1 cellular context compared by ENCODE assay signal in the genomic region with DNA sequence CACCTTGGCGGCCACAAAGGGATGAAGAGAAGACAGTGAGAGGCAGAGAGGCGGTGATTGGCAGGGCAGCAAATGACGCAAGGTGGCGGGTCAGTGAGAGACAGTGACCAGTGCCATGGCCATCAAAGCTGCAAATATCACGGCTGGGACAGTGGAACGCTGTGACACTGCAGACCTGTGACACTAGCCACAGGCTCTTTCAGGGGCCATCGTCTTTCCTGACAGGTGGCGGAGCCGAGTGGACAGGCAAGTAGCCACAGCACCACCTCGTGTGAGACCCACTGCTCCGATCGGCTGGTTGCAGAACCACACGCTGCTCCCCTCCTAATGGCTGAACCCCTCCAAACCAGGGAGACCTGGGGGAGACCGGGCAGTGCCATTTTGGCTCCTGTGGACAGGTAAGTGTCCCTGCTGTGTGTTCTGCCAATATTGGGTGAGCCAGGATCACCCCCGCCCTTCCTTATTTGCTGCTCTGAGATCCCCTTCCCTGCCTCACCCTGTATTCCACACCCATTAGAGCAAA.
TF ChIP-seq lines count a peak whose summit lies in the region.

No MANE protein-coding gene starts in this region.

TF ChIP-seq in HEK293, 187 proteins besides CTCF, POLR2A, EP300 and RAD21 (continued from another document):
- TF ChIP-seq, protein P1, sequence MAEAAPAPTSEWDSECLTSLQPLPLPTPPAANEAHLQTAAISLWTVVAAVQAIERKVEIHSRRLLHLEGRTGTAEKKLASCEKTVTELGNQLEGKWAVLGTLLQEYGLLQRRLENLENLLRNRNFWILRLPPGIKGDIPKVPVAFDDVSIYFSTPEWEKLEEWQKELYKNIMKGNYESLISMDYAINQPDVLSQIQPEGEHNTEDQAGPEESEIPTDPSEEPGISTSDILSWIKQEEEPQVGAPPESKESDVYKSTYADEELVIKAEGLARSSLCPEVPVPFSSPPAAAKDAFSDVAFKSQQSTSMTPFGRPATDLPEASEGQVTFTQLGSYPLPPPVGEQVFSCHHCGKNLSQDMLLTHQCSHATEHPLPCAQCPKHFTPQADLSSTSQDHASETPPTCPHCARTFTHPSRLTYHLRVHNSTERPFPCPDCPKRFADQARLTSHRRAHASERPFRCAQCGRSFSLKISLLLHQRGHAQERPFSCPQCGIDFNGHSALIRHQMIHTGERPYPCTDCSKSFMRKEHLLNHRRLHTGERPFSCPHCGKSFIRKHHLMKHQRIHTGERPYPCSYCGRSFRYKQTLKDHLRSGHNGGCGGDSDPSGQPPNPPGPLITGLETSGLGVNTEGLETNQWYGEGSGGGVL (tag by site-specific recombination; IDR thresholded peaks at IDR 0.05): no peak
- TF ChIP-seq ZFP69B (tag by site-specific recombination; IDR thresholded peaks at IDR 0.05) (no peak), SCRT2 (tag by site-specific recombination; IDR thresholded peaks at IDR 0.05) (no peak), REPIN1 (tag by site-specific recombination; IDR thresholded peaks at IDR 0.05; ENCODE audit: low read depth) (no peak), ZNF561 (tag by site-specific recombination; IDR thresholded peaks at IDR 0.05; ENCODE audit: borderline replicate concordance) (no peak)
